6 cellular contexts compared by ENCODE assay signal in genomic region chr12:27591698-27592097, GRCh38.
DNase-seq lines count a peak whose midpoint lies in the region; ATAC-seq and TF ChIP-seq lines count a peak whose summit lies in the region.
"Not testable (repeated sequence)": the region's sequence is repeated elsewhere in the genome, so short reads cannot be mapped to it uniquely, and the experiment has no call there.

No MANE protein-coding gene starts in this region.

- H4K91ac ChIP-seq in mesenchymal stem cell (ENCODE audit: low read length) = not testable (repeated sequence)

- not testable (repeated sequence) for H3K4me3 ChIP-seq in breast epithelium; mesenchymal stem cell (ENCODE audit: insufficient read depth in 1 of 2, low read depth in 1 of 2, low read length in 2 of 2)

- not testable (repeated sequence) for H2BK5ac ChIP-seq in mesenchymal stem cell (ENCODE audit: low read depth, low read length, poor library complexity, severe bottlenecking)

- not testable (repeated sequence) for H3K18ac ChIP-seq in mesenchymal stem cell (ENCODE audit: low read depth in 1 of 2, low read length in 2 of 2)

- CTCF ChIA-PET in RWPE1 (lab: Yijun Ruan, JAX) = not testable (repeated sequence)

- H2BK15ac ChIP-seq in mesenchymal stem cell (ENCODE audit: low read depth, poor library complexity, severe bottlenecking) = not testable (repeated sequence)

- H3K23ac ChIP-seq in mesenchymal stem cell (ENCODE audit: low read length in 2 of 2) = not testable (repeated sequence)

- POLR2A ChIA-PET in RWPE1 (lab: Yijun Ruan, JAX; ENCODE audit: low non-redundant PET) = not testable (repeated sequence)

- no CpG with 5 or more reads among the region's 3 CpGs for WGBS in mesenchymal stem cell

- not testable (repeated sequence) for DNase-seq in HFFc6; breast epithelium (ENCODE audit: low spot score in 2 of 2); mesenchymal stem cell
- peak; percentile 55 for DNase-seq in RWPE1 (ENCODE audit: low spot score)
- DNase-seq in epithelial cell of prostate (ENCODE audit: low read depth, low spot score) = peak; percentile 74
- DNase-seq in foreskin keratinocyte = peak; percentile 92 to 96

- H3K27me3 ChIP-seq in breast epithelium; foreskin keratinocyte; mesenchymal stem cell (ENCODE audit: control insufficient read depth in 1 of 2, insufficient read depth in 1 of 2, low read length in 2 of 2): not testable (repeated sequence)

- TF ChIP-seq CTCF in HFFc6 (IDR thresholded peaks at IDR 0.05); RWPE1 (conservative IDR thresholded peaks at IDR 0.05; ENCODE audit: low read depth); breast epithelium (IDR thresholded peaks at IDR 0.05); foreskin keratinocyte (conservative IDR thresholded peaks at IDR 0.05): not testable (repeated sequence)

- not testable (repeated sequence) for H3K4ac ChIP-seq in mesenchymal stem cell (ENCODE audit: low read depth in 1 of 2, low read length in 2 of 2)

- H3K9me3 Mint-ChIP-seq in HFFc6 = not testable (repeated sequence)

- peak overlapping the region; percentile 86; the same call in 1 of the 2 replicates for H3K27ac ChIP-seq in RWPE1
- H3K27ac ChIP-seq in breast epithelium = peak overlapping the region; percentile 9 to 79
- peak overlapping the region; percentile 98 for H3K27ac ChIP-seq in epithelial cell of prostate
- H3K27ac ChIP-seq in foreskin keratinocyte = peak overlapping the region; percentile 91
- not testable (repeated sequence) for H3K27ac ChIP-seq in mesenchymal stem cell (ENCODE audit: low read length, poor library complexity, severe bottlenecking)

- not testable (repeated sequence) for H3K14ac ChIP-seq in mesenchymal stem cell (ENCODE audit: low read length in 2 of 2)

- H2AFZ ChIP-seq in mesenchymal stem cell (ENCODE audit: low read depth, low read length) = not testable (repeated sequence)

- H3K36me3 Mint-ChIP-seq in HFFc6 (ENCODE audit: low read depth) = peaks cover 31% of the 10 kb centered on the region

- not testable (repeated sequence) for H2AK5ac ChIP-seq in mesenchymal stem cell (ENCODE audit: low read length, severe bottlenecking)

- peaks cover 75% of the 10 kb centered on the region for H3K4me1 Mint-ChIP-seq in HFFc6 (ENCODE audit: low read depth)

- not testable (repeated sequence) for H3K36me3 ChIP-seq in breast epithelium; mesenchymal stem cell (ENCODE audit: control insufficient read depth in 1 of 2, insufficient read depth in 2 of 2, low read depth in 1 of 2, low read length in 2 of 2)

- TF ChIP-seq POLR2A in breast epithelium (IDR thresholded peaks at IDR 0.05) = not testable (repeated sequence)

- not testable (repeated sequence) for H3K9me3 ChIP-seq in breast epithelium; mesenchymal stem cell (ENCODE audit: control insufficient read depth, low read length)

- not testable (repeated sequence) for H3K27me3 Mint-ChIP-seq in HFFc6 (ENCODE audit: insufficient read depth)

- peaks cover 12% of the 10 kb centered on the region for H3K79me1 ChIP-seq in mesenchymal stem cell (replicated peaks; ENCODE audit: low read length, poor library complexity, severe bottlenecking)

- intact Hi-C loops in breast epithelium (cut with DNase I; ENCODE audit: low total_unique reads) = loop anchor here (2.0 kb wide), 1 partner anchor 75 kb away; no protein-coding TSS in a partner anchor

- H3K4me3 Mint-ChIP-seq in HFFc6 = not testable (repeated sequence)

- not testable (repeated sequence) for H2BK120ac ChIP-seq in mesenchymal stem cell (ENCODE audit: low read depth, low read length)

- ATAC-seq in foreskin keratinocyte = peak; percentile 66

- not testable (repeated sequence) for H3K4me2 ChIP-seq in mesenchymal stem cell (ENCODE audit: low read length, poor library complexity, severe bottlenecking)

- H2BK12ac ChIP-seq in mesenchymal stem cell (ENCODE audit: low read length in 2 of 2) = not testable (repeated sequence)

- not testable (repeated sequence) for H4K8ac ChIP-seq in mesenchymal stem cell (ENCODE audit: low read length)

- peak overlapping the region; percentile 44 for H3K9ac ChIP-seq in mesenchymal stem cell (ENCODE audit: low read length)

- H3K27ac Mint-ChIP-seq in HFFc6 = peak overlapping the region; percentile 80

- not testable (repeated sequence) for H3K4me1 ChIP-seq in breast epithelium; mesenchymal stem cell (ENCODE audit: control insufficient read depth, insufficient read depth, low read depth, low read length)
- H3K4me1 ChIP-seq in foreskin keratinocyte = peaks cover 51% of the 10 kb centered on the region
